Comparison of ENCODE assay signal across 1 cellular context in genomic region chr11:47274495-47275235, GRCh38.
TF ChIP-seq lines count a peak whose summit lies in the region.

No MANE protein-coding gene starts in this region.

TF ChIP-seq in endothelial cell of umbilical vein, 7 proteins besides CTCF, POLR2A, EP300 and RAD21:
- no peak for TF ChIP-seq MAX (IDR thresholded peaks at IDR 0.05; ENCODE audit: insufficient read depth, insufficient read length)
- no peak for TF ChIP-seq MYC (IDR thresholded peaks at IDR 0.05; ENCODE audit: low read depth, low read length)
- no peak for TF ChIP-seq EZH2 (IDR thresholded peaks at IDR 0.05; ENCODE audit: borderline replicate concordance, low read depth, low read length, severe bottlenecking)
- TF ChIP-seq GATA2 (IDR thresholded peaks at IDR 0.05; ENCODE audit: insufficient read depth, insufficient read length, low read depth, low read length): no peak
- TF ChIP-seq JUN (IDR thresholded peaks at IDR 0.05; ENCODE audit: borderline replicate concordance, insufficient read depth, insufficient read length, low read depth): no peak
- no peak for TF ChIP-seq FOS (IDR thresholded peaks at IDR 0.05; ENCODE audit: borderline replicate concordance, insufficient read depth, low read length)
- TF ChIP-seq POLR2AphosphoS5 (IDR thresholded peaks at IDR 0.05; ENCODE audit: insufficient read depth, low read depth, low read length): no peak
